In genomic region chr17:44066204-44066930, GRCh38 we compare ENCODE assay signal across 8 cellular contexts. TPM values are rescaled to one million over a fixed set of nuclear protein-coding genes. Genes with fewer than 3 reads are reported as not detected.
A peak's percentile ranks its signal among the peaks of the same experiment; 100 is the strongest.
DNase-seq lines count a peak whose midpoint lies in the region; ATAC-seq and TF ChIP-seq lines count a peak whose summit lies in the region.

Gene LSM12 (minus strand): TSS chr17:44066671. CDS start chr17:44066587, 84 bp downstream.

- H3K9me3 Mint-ChIP-seq in activated naive CD8-positive, alpha-beta T cell treated with anti-CD3 and anti-CD28 coated beads for 36 hours: no peaks in the 10 kb centered on the region
- no peaks in the 10 kb centered on the region for H3K9me3 Mint-ChIP-seq in osteocyte (ENCODE audit: unreplicated experiment)

- H2AFZ ChIP-seq in SU-DHL-6 (ENCODE audit: low read depth, low read length, severe bottlenecking): no peak within 1 kb of the TSS

- no peaks in the 10 kb centered on the region for H3K9me2 ChIP-seq in SU-DHL-6 (replicated peaks; ENCODE audit: insufficient read depth, low read length)

- H3K9me3 ChIP-seq in SU-DHL-6 (ENCODE audit: insufficient read depth, low read length) (no peaks in the 10 kb centered on the region), testis (no peaks in the 10 kb centered on the region)

- peak within 1 kb of the TSS; percentile 88 for H3K9ac ChIP-seq in SU-DHL-6 (ENCODE audit: low read length)

- peak within 1 kb of the TSS; percentile 78 for H3K4me3 ChIP-seq in SU-DHL-6 (ENCODE audit: insufficient read depth, low read length, poor library complexity, severe bottlenecking)
- H3K4me3 ChIP-seq in testis: peak within 1 kb of the TSS; percentile 84 to 88

- H3K4me3 Mint-ChIP-seq in activated naive CD8-positive, alpha-beta T cell treated with anti-CD3 and anti-CD28 coated beads for 36 hours: peak within 1 kb of the TSS; percentile 98
- peak within 1 kb of the TSS; percentile 93 for H3K4me3 Mint-ChIP-seq in osteocyte (ENCODE audit: unreplicated experiment)

- TF ChIP-seq CTCF in SU-DHL-6 (IDR thresholded peaks at IDR 0.05; ENCODE audit: insufficient read depth, low read length, poor library complexity, severe bottlenecking) (no peak), osteocyte (IDR thresholded peaks at IDR 0.05) (no peak), testis (IDR thresholded peaks at IDR 0.05) (no peak)

- peak; percentile 13 for TF ChIP-seq POLR2A in testis (IDR thresholded peaks at IDR 0.05)

- intact Hi-C loops in head of caudate nucleus (cut with DNase I): loop anchor here (2.0 kb wide), 1 partner anchor 52 kb away; the partner anchor contains the start of gene TMEM101
- intact Hi-C loops in testis (cut with DNase I; ENCODE audit: low total_unique reads): loop anchor here (10.0 kb wide), 1 partner anchor 48 kb away; no protein-coding TSS in a partner anchor

- peaks cover 33% of the 10 kb centered on the region for H3K4me1 Mint-ChIP-seq in activated naive CD8-positive, alpha-beta T cell treated with anti-CD3 and anti-CD28 coated beads for 36 hours
- peaks cover 46% of the 10 kb centered on the region for H3K4me1 Mint-ChIP-seq in osteocyte (ENCODE audit: unreplicated experiment)

- H3K36me3 ChIP-seq in SU-DHL-6 (ENCODE audit: low read length) (peaks cover 16% of the 10 kb centered on the region; the same call in 1 of the 2 replicates), testis (ENCODE audit: low read depth, missing control alignments) (no peaks in the 10 kb centered on the region)

- H3K36me3 Mint-ChIP-seq in activated naive CD8-positive, alpha-beta T cell treated with anti-CD3 and anti-CD28 coated beads for 36 hours: peaks cover 30% of the 10 kb centered on the region
- peaks cover 15% of the 10 kb centered on the region for H3K36me3 Mint-ChIP-seq in osteocyte (ENCODE audit: unreplicated experiment)

- DNase-seq in GM03348 (ENCODE audit: low spot score): peak; percentile 95
- DNase-seq in NCI-H1105 treated with DMSO at 0.1 percent for 48 hours (lab: John Stamatoyannopoulos, UW): peak; percentile 82
- DNase-seq in activated naive CD8-positive, alpha-beta T cell treated with anti-CD3 and anti-CD28 coated beads for 36 hours: peak; percentile 95
- peak; percentile 65 to 94 (median 90) for DNase-seq in head of caudate nucleus
- DNase-seq in osteocyte (ENCODE audit: extremely low spot score, unreplicated experiment): peak; percentile 97
- DNase-seq in testis: peak; percentile 88

- no peaks in the 10 kb centered on the region for H3K27me3 Mint-ChIP-seq in activated naive CD8-positive, alpha-beta T cell treated with anti-CD3 and anti-CD28 coated beads for 36 hours
- H3K27me3 Mint-ChIP-seq in osteocyte (ENCODE audit: unreplicated experiment): no peaks in the 10 kb centered on the region

- peaks cover 24% of the 10 kb centered on the region for H3F3A ChIP-seq in SU-DHL-6 (ENCODE audit: insufficient read depth)

- peaks cover 22% of the 10 kb centered on the region for H3K4me1 ChIP-seq in testis

- peak; percentile 64 for ATAC-seq in HG02610 (IDR thresholded peaks at IDR 0.05; ENCODE audit: unreplicated experiment)

- H3K4me2 ChIP-seq in SU-DHL-6 (ENCODE audit: low read depth, low read length, poor library complexity, severe bottlenecking): peak within 1 kb of the TSS; percentile 83

- no peaks in the 10 kb centered on the region for H4K20me1 ChIP-seq in SU-DHL-6 (ENCODE audit: low read depth, low read length)

- peak within 1 kb of the TSS; percentile 66 for H3K27ac ChIP-seq in SU-DHL-6 (ENCODE audit: low read depth, low read length)
- H3K27ac ChIP-seq in testis: peak within 1 kb of the TSS; percentile 96 to 97

- peak within 1 kb of the TSS; percentile 92 for H3K27ac Mint-ChIP-seq in activated naive CD8-positive, alpha-beta T cell treated with anti-CD3 and anti-CD28 coated beads for 36 hours
- H3K27ac Mint-ChIP-seq in osteocyte (ENCODE audit: unreplicated experiment): peak within 1 kb of the TSS; percentile 94

- WGBS in testis, 2 donors: 0 to 1% methylated on average over 29 to 61 of the region's 65 CpGs

- H3K27me3 ChIP-seq in SU-DHL-6 (ENCODE audit: low read length) (no peaks in the 10 kb centered on the region), testis (no peaks in the 10 kb centered on the region)

- peaks cover 55% of the 10 kb centered on the region for H3K79me2 ChIP-seq in SU-DHL-6 (ENCODE audit: insufficient read depth, low read length)

RNA-seq across cellular contexts. Expression of gene LSM12, which starts in this region (rescaled TPM):
- total RNA-seq in activated naive CD8-positive, alpha-beta T cell treated with anti-CD3 and anti-CD28 coated beads for 36 hours: 100 to 1,000 TPM; 103 to 110 TPM
- 49.3 and 49.5 TPM in 2 replicates for total RNA-seq in osteocyte
- 10 to 100 TPM; 52.7 to 74.4 TPM for total RNA-seq in testis
- polyA plus RNA-seq in testis (ENCODE audit: insufficient read depth, low read depth, low replicate concordance): 57.6 TPM

Comparison
In these comparisons a context has a peak if more than half of its experiments do, and no peak if none do; other contexts are left out.
1. Peak in every context shown above with its lines: DNase-seq, ATAC-seq, H3K4me3 ChIP-seq and H3K27ac ChIP-seq.